In the genomic region with DNA sequence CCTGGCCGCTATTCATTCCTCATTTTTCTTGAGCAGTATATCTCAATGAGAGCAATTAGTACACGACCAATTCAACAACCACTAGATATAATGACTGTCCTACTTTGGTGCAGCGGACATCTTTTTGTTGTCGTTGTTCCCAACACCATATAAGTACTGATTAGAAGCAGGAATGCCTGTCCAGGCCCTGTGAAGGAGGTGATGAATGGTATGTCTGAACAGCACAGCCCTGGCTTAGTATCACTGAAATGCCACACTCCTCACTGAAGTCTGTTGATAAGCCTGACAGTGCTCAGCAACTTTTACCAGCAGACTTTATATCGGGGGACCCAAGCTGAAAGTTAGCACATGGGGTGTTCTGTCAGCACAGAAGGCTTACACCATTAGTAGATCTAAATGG, we compare ENCODE assay signal across 22 cellular contexts.
DNase-seq lines count a peak whose midpoint lies in the region; ATAC-seq, FAIRE-seq and TF ChIP-seq lines count a peak whose summit lies in the region.
"Had no signal": no experiment of that assay in that cellular context is flagged by ENCODE, and none has a peak within 500 bp of the region (broad histone marks: within the 10 kb centered on the region; RNA-seq: fewer than 3 reads in every experiment).

No MANE protein-coding gene starts in this region.

- H3K9ac ChIP-seq in H1 (replicated peaks in 1 of 4; ENCODE audit: extremely low read depth in 1 of 4, low read depth in 3 of 4, low read length in 3 of 4): no peak overlapping the region
- H3K9ac ChIP-seq in neural progenitor cell: no peak overlapping the region
- H3K9ac ChIP-seq: SK-N-SH had no signal

- H3K4me3 Mint-ChIP-seq in neural progenitor cell: no peak overlapping the region
- no peak overlapping the region for H3K4me3 Mint-ChIP-seq in MCF 10A (ENCODE audit: unreplicated experiment)

- H2BK12ac ChIP-seq in H1 (ENCODE audit: low read depth, low read length): no peak overlapping the region

- H4K5ac ChIP-seq in H1 (ENCODE audit: insufficient read length, low read depth, low read length): no peak overlapping the region

- intact Hi-C loops in left ventricle myocardium superior (cut with micrococcal nuclease) (no loop called here), MCF 10A (cut with micrococcal nuclease) (no loop called here)

- H2AK5ac ChIP-seq in H1 (ENCODE audit: low read depth, low read length): no peak overlapping the region

- no peak overlapping the region for H2BK120ac ChIP-seq in H1 (replicated peaks; ENCODE audit: low read depth, low read length)

- in situ Hi-C loops in brain microvascular endothelial cell (cut with HindIII; ENCODE audit: low pct_ligation_motif_present, low sequenced_read_pairs): no loop called here

- H3K27me3 ChIP-seq in H1 (replicated peaks in 1 of 4; ENCODE audit: control insufficient read depth in 3 of 4, extremely low read depth in 1 of 4, insufficient read depth in 3 of 4, low read length in 3 of 4): no peaks in the 10 kb centered on the region
- H3K27me3 ChIP-seq in neural progenitor cell: no peaks in the 10 kb centered on the region
- H3K27me3 ChIP-seq in brain microvascular endothelial cell (replicated peaks): no peaks in the 10 kb centered on the region

- no peak overlapping the region for H3K18ac ChIP-seq in H1 (ENCODE audit: extremely low read depth, low read length)

- no peak for DNase-seq in H1 (ENCODE audit: low read depth in 1 of 2, low spot score in 2 of 2)
- DNase-seq in left ventricle myocardium superior: no peak
- peak; percentile 26 for DNase-seq in neural progenitor cell (ENCODE audit: low spot score)
- no peak for DNase-seq in DMS153 treated with DMSO at 0.1 percent for 48 hours (lab: John Stamatoyannopoulos, UW; ENCODE audit: unreplicated experiment)
- no peak for DNase-seq in DMS114 treated with DMSO at 0.1 percent for 48 hours (lab: John Stamatoyannopoulos, UW; ENCODE audit: unreplicated experiment)
- DNase-seq in brain microvascular endothelial cell: no peak
- DNase-seq in MCF 10A (ENCODE audit: unreplicated experiment): no peak
- DNase-seq: AML-193, COR-L47, DMS 273 treated with DMSO at 0.1 percent for 48 hours, GOT3, NCI-H1105 treated with DMSO at 0.1 percent for 48 hours, NCI-H1694 treated with DMSO at 0.1 percent for 48 hours, NCI-H2107, NCI-H2227 treated with DMSO at 0.1 percent for 48 hours, NCI-H510A treated with DMSO at 0.1 percent for 48 hours, NCI-H774, SHP77, SK-N-SH had no signal

- no peak overlapping the region for H2BK5ac ChIP-seq in H1 (ENCODE audit: low read depth, low read length)

- H3K9me3 Mint-ChIP-seq in neural progenitor cell: no peaks in the 10 kb centered on the region
- no peaks in the 10 kb centered on the region for H3K9me3 Mint-ChIP-seq in MCF 10A (ENCODE audit: unreplicated experiment)

- peak overlapping the region; percentile 89 for H2AFZ ChIP-seq in H1 (ENCODE audit: low read length)
- peak overlapping the region; percentile 7 for H2AFZ ChIP-seq in neural progenitor cell (replicated peaks)

- H3K4me1 ChIP-seq in H1 (replicated peaks in 1 of 4; ENCODE audit: control insufficient read depth in 3 of 4, insufficient read depth in 4 of 4, low read length in 3 of 4) (no peaks in the 10 kb centered on the region; a peak in 1 of 7 replicates), neural progenitor cell (peaks cover 28% of the 10 kb centered on the region)

- POLR2A ChIA-PET in H1 (lab: Charles Lee; ENCODE audit: partially characterized antibody) (no interaction called here), MCF 10A (lab: Yijun Ruan, JAX) (no interaction called here)

- no peak for FAIRE-seq in H1 (lab: Jason Lieb, UNC)
- FAIRE-seq: GM12878, K562, RCC 7860 had no signal

- TF ChIP-seq EP300 in H1 (IDR thresholded peaks at IDR 0.05; ENCODE audit: borderline replicate concordance in 1 of 2, low read depth in 2 of 2, low read length in 2 of 2): no peak

- H3K27ac ChIP-seq in H1 (ENCODE audit: low read depth, low read length): no peak overlapping the region
- no peak overlapping the region for H3K27ac ChIP-seq in neural progenitor cell
- no peak overlapping the region for H3K27ac ChIP-seq in brain microvascular endothelial cell

- ATAC-seq in left ventricle myocardium superior: peak; percentile 100
- ATAC-seq: GM12878, K562 had no signal

- H3K9me3 ChIP-seq in H1 (ENCODE audit: insufficient read depth in 2 of 2, low read depth in 1 of 2, low read length in 1 of 2): no peaks in the 10 kb centered on the region
- no peaks in the 10 kb centered on the region for H3K9me3 ChIP-seq in neural progenitor cell (ENCODE audit: low read depth)
- H3K9me3 ChIP-seq: SK-N-SH had no signal

- peaks cover 4% of the 10 kb centered on the region for H3K4me1 Mint-ChIP-seq in neural progenitor cell
- H3K4me1 Mint-ChIP-seq in MCF 10A (ENCODE audit: insufficient read depth, unreplicated experiment): no peaks in the 10 kb centered on the region

- H3K79me1 ChIP-seq in H1 (ENCODE audit: low read depth, low read length): no peaks in the 10 kb centered on the region

- no peak overlapping the region for H4K91ac ChIP-seq in H1 (replicated peaks; ENCODE audit: insufficient read length, low read length)

- no peak for TF ChIP-seq POLR2A in H1 (IDR thresholded peaks at IDR 0.05; ENCODE audit: control extremely low read depth in 1 of 2, low read depth in 2 of 2, low read length in 2 of 2)

- no peaks in the 10 kb centered on the region for H3K36me3 Mint-ChIP-seq in neural progenitor cell
- no peaks in the 10 kb centered on the region for H3K36me3 Mint-ChIP-seq in MCF 10A (ENCODE audit: insufficient read depth, unreplicated experiment)

- H4K20me1 ChIP-seq in H1 (replicated peaks in 1 of 2; ENCODE audit: control insufficient read depth in 1 of 2, insufficient read depth in 2 of 2, low read length in 2 of 2): no peaks in the 10 kb centered on the region
- no peaks in the 10 kb centered on the region for H4K20me1 ChIP-seq in neural progenitor cell (ENCODE audit: low read depth)

- no TSS peak for BruUV-seq in MCF 10A (replicated peaks; lab: Mats Ljungman, UMichigan)

- WGBS in H1 (ENCODE audit: extremely low coverage in 1 of 2, insufficient coverage in 1 of 2, insufficient read length in 1 of 2, insufficient replicate concordance in 2 of 2, low coverage in 1 of 2, low lambda C conversion rate in 2 of 2, missing lambda C conversion rate in 1 of 2), 2 experiments: 93% methylated on average over 5 of the region's 5 CpGs; no CpG with 5 or more reads in 1 of the 2 experiments

- TF ChIP-seq CTCF in H1 (IDR thresholded peaks at IDR 0.05; ENCODE audit: control extremely low read depth in 1 of 3, insufficient read depth in 1 of 3, low read depth in 1 of 3, low read length in 3 of 3) (no peak), neural progenitor cell (IDR thresholded peaks at IDR 0.05) (no peak), brain microvascular endothelial cell (IDR thresholded peaks at IDR 0.05; ENCODE audit: low read depth, low read length, missing control alignments) (no peak), MCF 10A (IDR thresholded peaks at IDR 0.05; ENCODE audit: unreplicated experiment) (no peak)

- H3K4me3 ChIP-seq in H1 (ENCODE audit: extremely low read depth in 1 of 4, insufficient read depth in 2 of 4, low read depth in 3 of 4, low read length in 4 of 4): no peak overlapping the region
- H3K4me3 ChIP-seq in neural progenitor cell: no peak overlapping the region
- H3K4me3 ChIP-seq in brain microvascular endothelial cell (ENCODE audit: low read depth, low read length): no peak overlapping the region
- H3K4me3 ChIP-seq: GM12878, K562 had no signal

- H3K4me2 ChIP-seq in H1 (ENCODE audit: insufficient read depth in 1 of 2, low read depth in 2 of 2, low read length in 2 of 2) (no peak overlapping the region), neural progenitor cell (no peak overlapping the region)
- H3K4me2 ChIP-seq: SK-N-SH had no signal

- H3K4ac ChIP-seq in H1 (replicated peaks; ENCODE audit: insufficient read length, low read depth, low read length): no peak overlapping the region

- no peak overlapping the region for H4K8ac ChIP-seq in H1 (ENCODE audit: extremely low read depth, insufficient read depth, low read length)

- no peak overlapping the region for H2BK15ac ChIP-seq in H1 (ENCODE audit: low read length)

- no peaks in the 10 kb centered on the region for H3K79me2 ChIP-seq in H1 (ENCODE audit: control insufficient read depth in 1 of 2, insufficient read depth in 2 of 2, low read length in 2 of 2)
- no peaks in the 10 kb centered on the region for H3K79me2 ChIP-seq in neural progenitor cell (ENCODE audit: low read depth)

- CTCF ChIA-PET in H1 (lab: Charles Lee; ENCODE audit: partially characterized antibody) (interaction anchor here (0.6 kb wide), 1 partner anchor 283 kb away, joined by 6 read pairs; no protein-coding TSS in a partner anchor), MCF 10A (lab: Yijun Ruan, JAX) (no interaction called here)

- H3K23me2 ChIP-seq in H1 (ENCODE audit: low read depth, low read length): no peaks in the 10 kb centered on the region

- H3K23ac ChIP-seq in H1 (ENCODE audit: insufficient read length): no peak overlapping the region

- no peak for TF ChIP-seq RAD21 in H1 (IDR thresholded peaks at IDR 0.05 in 1 of 2, conservative IDR thresholded peaks at IDR 0.05 in 1 of 2; ENCODE audit: low read depth in 2 of 2, low read length in 2 of 2)

- no peak overlapping the region for H2BK20ac ChIP-seq in H1 (ENCODE audit: low read length)

- H3K14ac ChIP-seq in H1 (ENCODE audit: insufficient read length): no peak overlapping the region

- no peak overlapping the region for H3K56ac ChIP-seq in H1 (replicated peaks; ENCODE audit: insufficient read length, low read depth, low read length)

- no peak overlapping the region for H3K27ac Mint-ChIP-seq in neural progenitor cell
- H3K27ac Mint-ChIP-seq in MCF 10A (ENCODE audit: low read depth, unreplicated experiment): no peak overlapping the region

- H3K27me3 Mint-ChIP-seq in neural progenitor cell (ENCODE audit: insufficient read depth, low read depth): no peaks in the 10 kb centered on the region
- no peaks in the 10 kb centered on the region for H3K27me3 Mint-ChIP-seq in MCF 10A (ENCODE audit: insufficient read depth, unreplicated experiment)

- peaks cover 8% of the 10 kb centered on the region for H3F3A ChIP-seq in neural progenitor cell (ENCODE audit: low read depth)

- H3K36me3 ChIP-seq in H1 (ENCODE audit: control insufficient read depth in 2 of 4, insufficient read depth in 4 of 4, low read length in 3 of 4): no peaks in the 10 kb centered on the region
- no peaks in the 10 kb centered on the region for H3K36me3 ChIP-seq in neural progenitor cell
- no peaks in the 10 kb centered on the region for H3K36me3 ChIP-seq in brain microvascular endothelial cell (replicated peaks)

TF ChIP-seq in H1, 55 proteins besides CTCF, POLR2A, EP300 and RAD21 (continues in another document):
- TF ChIP-seq RNF2 (IDR thresholded peaks at IDR 0.05; ENCODE audit: borderline replicate concordance, low read depth, low read length, missing control alignments, poor library complexity, severe bottlenecking) (no peak), POU5F1 (IDR thresholded peaks at IDR 0.05; ENCODE audit: low read depth, low read length) (no peak), RFX5 (IDR thresholded peaks at IDR 0.05; ENCODE audit: borderline replicate concordance, low read depth, low read length) (no peak), POLR2AphosphoS5 (IDR thresholded peaks at IDR 0.05; ENCODE audit: low read depth, low read length) (no peak), GABPA (IDR thresholded peaks at IDR 0.05; ENCODE audit: borderline replicate concordance, insufficient read depth, low read length) (no peak), ZNF274 (IDR thresholded peaks at IDR 0.05; ENCODE audit: borderline replicate concordance, extremely low read depth, low read length) (no peak)
